In the genomic region with DNA sequence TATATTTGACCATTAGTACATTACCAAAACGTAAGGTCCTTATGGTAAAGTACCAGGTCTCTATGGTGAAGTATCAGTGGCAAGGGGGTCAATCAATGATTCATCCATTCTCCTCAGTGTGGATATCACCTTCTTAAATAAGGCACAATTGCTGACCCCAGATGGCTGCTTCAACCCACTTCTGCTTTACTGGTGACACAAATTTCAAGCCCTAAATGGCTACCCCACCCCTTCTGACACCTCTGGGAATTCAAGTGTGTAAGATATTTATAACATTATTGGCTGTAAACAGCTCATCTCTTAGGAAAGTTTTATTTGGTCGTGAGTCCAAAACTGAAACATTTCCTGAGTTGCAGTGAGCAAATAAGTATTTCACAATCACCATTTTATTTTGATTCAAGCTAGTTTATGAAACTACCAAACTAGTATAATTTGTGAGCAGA, we compare ENCODE assay signal across 8 cellular contexts. TPM values are rescaled to one million over a fixed set of nuclear protein-coding genes. Genes with fewer than 3 reads are reported as not detected.
DNase-seq lines count a peak whose midpoint lies in the region; ATAC-seq and TF ChIP-seq lines count a peak whose summit lies in the region.

No MANE protein-coding gene starts in this region.

- H3K9ac ChIP-seq in liver (ENCODE audit: low read depth in 1 of 2, low read length in 2 of 2) (peak overlapping the region in 1 of 2 donors; percentile 8), endodermal cell (ENCODE audit: extremely low read depth, low read length, poor library complexity, severe bottlenecking) (no peak overlapping the region)

- H3K27me3 ChIP-seq in liver (ENCODE audit: control insufficient read depth in 4 of 4, insufficient read depth in 4 of 4, low read length in 3 of 4) (no peaks in the 10 kb centered on the region), endodermal cell (ENCODE audit: control insufficient read depth, insufficient read depth, low read length, poor library complexity, severe bottlenecking) (no peaks in the 10 kb centered on the region)

- no peaks in the 10 kb centered on the region for H3K9me3 ChIP-seq in liver (ENCODE audit: control insufficient read depth in 4 of 4, low read length in 3 of 4)
- H3K9me3 ChIP-seq in endodermal cell (ENCODE audit: control insufficient read depth, low read length): peaks cover 24% of the 10 kb centered on the region

- no peak overlapping the region for H3K4me3 Mint-ChIP-seq in activated CD4-positive, alpha-beta T cell treated with anti-CD3 and anti-CD28 coated beads for 36 hours
- no peak overlapping the region for H3K4me3 Mint-ChIP-seq in endodermal cell

- peaks cover 7 to 55% (median 40%) of the 10 kb centered on the region in 4 donors for H3K4me1 ChIP-seq in liver (ENCODE audit: control insufficient read depth in 4 of 4, insufficient read depth in 4 of 4, low read length in 3 of 4)
- H3K4me1 ChIP-seq in endodermal cell (ENCODE audit: control insufficient read depth, insufficient read depth, low read length): peaks cover 4% of the 10 kb centered on the region

- H3K27ac ChIP-seq in liver (ENCODE audit: low read depth in 1 of 2, low read length in 2 of 2) (peak overlapping the region; percentile 88 to 90), endodermal cell (ENCODE audit: low read depth, low read length) (no peak overlapping the region)

- DNase-seq in GM13977 (ENCODE audit: low spot score) (peak; percentile 38), SIG-M5 (lab: John Stamatoyannopoulos, UW) (peak; percentile 28), endodermal cell (no peak), posterior cingulate gyrus (no peak), putamen (ENCODE audit: low spot score) (no peak)
- no peak for DNase-seq in activated CD4-positive, alpha-beta T cell treated with anti-CD3 and anti-CD28 coated beads for 36 hours

- no peak for TF ChIP-seq CTCF in GM13977 (IDR thresholded peaks at IDR 0.05; ENCODE audit: extremely low read depth, insufficient read depth, missing control alignments)
- TF ChIP-seq CTCF in liver (IDR thresholded peaks at IDR 0.05; ENCODE audit: low read depth, low read length, missing input control): no peak
- no peak for TF ChIP-seq CTCF in endodermal cell (conservative IDR thresholded peaks at IDR 0.05)

- CTCF ChIA-PET in activated CD4-positive, alpha-beta T cell treated with anti-CD3 and anti-CD28 coated beads for 36 hours (lab: Charles Lee): interaction anchor here (0.7 to 3.2 kb wide), 39 partner anchors 9 to 274 kb away, joined by 3 to 32 read pairs (median 5); partner anchors contain the start of gene ELF1

- intact Hi-C loops in activated CD4-positive, alpha-beta T cell treated with anti-CD3 and anti-CD28 coated beads for 36 hours (cut with DNase I, micrococcal nuclease): no loop called here
- intact Hi-C loops in posterior cingulate gyrus (cut with DNase I): no loop called here

- TF ChIP-seq RAD21 in liver (IDR thresholded peaks at IDR 0.05): peak; percentile 18 to 38

- H3K27me3 Mint-ChIP-seq in activated CD4-positive, alpha-beta T cell treated with anti-CD3 and anti-CD28 coated beads for 36 hours: no peaks in the 10 kb centered on the region
- no peaks in the 10 kb centered on the region for H3K27me3 Mint-ChIP-seq in endodermal cell (ENCODE audit: insufficient read depth)

- H3K4me3 ChIP-seq in liver (ENCODE audit: low read depth in 1 of 3, low read length in 3 of 3) (no peak overlapping the region), endodermal cell (ENCODE audit: low read length) (no peak overlapping the region)

- peaks cover 10% of the 10 kb centered on the region for H3K36me3 Mint-ChIP-seq in activated CD4-positive, alpha-beta T cell treated with anti-CD3 and anti-CD28 coated beads for 36 hours (ENCODE audit: low read depth)
- H3K36me3 Mint-ChIP-seq in endodermal cell (ENCODE audit: low read depth): peaks cover 27% of the 10 kb centered on the region

- no peaks in the 10 kb centered on the region for H3K9me3 Mint-ChIP-seq in activated CD4-positive, alpha-beta T cell treated with anti-CD3 and anti-CD28 coated beads for 36 hours (ENCODE audit: low read depth)
- H3K9me3 Mint-ChIP-seq in endodermal cell: peaks cover 16% of the 10 kb centered on the region

- peaks cover 67% of the 10 kb centered on the region for H3K4me1 Mint-ChIP-seq in activated CD4-positive, alpha-beta T cell treated with anti-CD3 and anti-CD28 coated beads for 36 hours
- peaks cover 19% of the 10 kb centered on the region for H3K4me1 Mint-ChIP-seq in endodermal cell

- 17% methylated on average over 2 of the region's 2 CpGs for WGBS in liver
- 93 to 100% methylated on average over 1 to 2 of the region's 2 CpGs for WGBS in endodermal cell (ENCODE audit: insufficient coverage in 1 of 2, insufficient read length in 1 of 2), 2 experiments

- in situ Hi-C loops in GM13977 (cut with MboI; ENCODE audit: low pct_unique_long_range_greater_than_20kb, low sequenced_read_pairs, unreplicated experiment): no loop called here

- no peak overlapping the region for H3K27ac Mint-ChIP-seq in activated CD4-positive, alpha-beta T cell treated with anti-CD3 and anti-CD28 coated beads for 36 hours
- H3K27ac Mint-ChIP-seq in endodermal cell: no peak overlapping the region

- H3K36me3 ChIP-seq in liver (ENCODE audit: control insufficient read depth in 4 of 4, insufficient read depth in 3 of 4, low read depth in 1 of 4, low read length in 3 of 4): no peaks in the 10 kb centered on the region
- H3K36me3 ChIP-seq in endodermal cell (ENCODE audit: control insufficient read depth, insufficient read depth, low read length): peaks cover 22% of the 10 kb centered on the region

- POLR2A ChIA-PET in activated CD4-positive, alpha-beta T cell treated with anti-CD3 and anti-CD28 coated beads for 36 hours (lab: Charles Lee): interaction anchor here (0.7 kb wide), 1 partner anchor 139 kb away, joined by 5 read pairs; no protein-coding TSS in a partner anchor

- peak; percentile 51 for ATAC-seq in HG02870 (IDR thresholded peaks at IDR 0.05; ENCODE audit: unreplicated experiment)
- no peak for ATAC-seq in activated CD4-positive, alpha-beta T cell treated with anti-CD3 and anti-CD28 coated beads for 36 hours

TF ChIP-seq in liver, 16 proteins besides CTCF, POLR2A, EP300 and RAD21 (continues in another document):
- no peak for TF ChIP-seq ZBTB33 (IDR thresholded peaks at IDR 0.05)
- peak in 1 of 2 donors; percentile 15 for TF ChIP-seq JUND (IDR thresholded peaks at IDR 0.05)
- TF ChIP-seq FOXA2 (IDR thresholded peaks at IDR 0.05): peak; percentile 24
- no peak for TF ChIP-seq TAF1 (conservative IDR thresholded peaks at IDR 0.05)
- peak in 1 of 2 donors; percentile 44 for TF ChIP-seq RXRA (IDR thresholded peaks at IDR 0.05)
- peak; percentile 26 for TF ChIP-seq YY1 (IDR thresholded peaks at IDR 0.05)
- TF ChIP-seq, protein P1, sequence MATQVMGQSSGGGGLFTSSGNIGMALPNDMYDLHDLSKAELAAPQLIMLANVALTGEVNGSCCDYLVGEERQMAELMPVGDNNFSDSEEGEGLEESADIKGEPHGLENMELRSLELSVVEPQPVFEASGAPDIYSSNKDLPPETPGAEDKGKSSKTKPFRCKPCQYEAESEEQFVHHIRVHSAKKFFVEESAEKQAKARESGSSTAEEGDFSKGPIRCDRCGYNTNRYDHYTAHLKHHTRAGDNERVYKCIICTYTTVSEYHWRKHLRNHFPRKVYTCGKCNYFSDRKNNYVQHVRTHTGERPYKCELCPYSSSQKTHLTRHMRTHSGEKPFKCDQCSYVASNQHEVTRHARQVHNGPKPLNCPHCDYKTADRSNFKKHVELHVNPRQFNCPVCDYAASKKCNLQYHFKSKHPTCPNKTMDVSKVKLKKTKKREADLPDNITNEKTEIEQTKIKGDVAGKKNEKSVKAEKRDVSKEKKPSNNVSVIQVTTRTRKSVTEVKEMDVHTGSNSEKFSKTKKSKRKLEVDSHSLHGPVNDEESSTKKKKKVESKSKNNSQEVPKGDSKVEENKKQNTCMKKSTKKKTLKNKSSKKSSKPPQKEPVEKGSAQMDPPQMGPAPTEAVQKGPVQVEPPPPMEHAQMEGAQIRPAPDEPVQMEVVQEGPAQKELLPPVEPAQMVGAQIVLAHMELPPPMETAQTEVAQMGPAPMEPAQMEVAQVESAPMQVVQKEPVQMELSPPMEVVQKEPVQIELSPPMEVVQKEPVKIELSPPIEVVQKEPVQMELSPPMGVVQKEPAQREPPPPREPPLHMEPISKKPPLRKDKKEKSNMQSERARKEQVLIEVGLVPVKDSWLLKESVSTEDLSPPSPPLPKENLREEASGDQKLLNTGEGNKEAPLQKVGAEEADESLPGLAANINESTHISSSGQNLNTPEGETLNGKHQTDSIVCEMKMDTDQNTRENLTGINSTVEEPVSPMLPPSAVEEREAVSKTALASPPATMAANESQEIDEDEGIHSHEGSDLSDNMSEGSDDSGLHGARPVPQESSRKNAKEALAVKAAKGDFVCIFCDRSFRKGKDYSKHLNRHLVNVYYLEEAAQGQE (IDR thresholded peaks at IDR 0.05): no peak
- TF ChIP-seq, protein P2, sequence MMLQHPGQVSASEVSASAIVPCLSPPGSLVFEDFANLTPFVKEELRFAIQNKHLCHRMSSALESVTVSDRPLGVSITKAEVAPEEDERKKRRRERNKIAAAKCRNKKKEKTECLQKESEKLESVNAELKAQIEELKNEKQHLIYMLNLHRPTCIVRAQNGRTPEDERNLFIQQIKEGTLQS (IDR thresholded peaks at IDR 0.05): no peak
- peak; percentile 39 for TF ChIP-seq SP1 (IDR thresholded peaks at IDR 0.05)

RNA-seq across cellular contexts. Expression of gene WBP4, which starts 7.9 kb away (rescaled TPM):
- total RNA-seq in liver (1 to 10 TPM; 4.9 to 6.8 TPM), endodermal cell (10 to 100 TPM in 1 of 2 donors, 1 to 10 TPM in 1; 8.9 to 15.2 TPM)
- polyA plus RNA-seq in liver: 1 to 10 TPM; 3.9 to 6.0 TPM
- total RNA-seq in activated CD4-positive, alpha-beta T cell treated with anti-CD3 and anti-CD28 coated beads for 36 hours: 10 to 100 TPM; 13.3 to 16.2 TPM
- polyA plus RNA-seq in endodermal cell (2013, experiment 1 of 2): 22.9 TPM
- polyA plus RNA-seq in endodermal cell (2013, experiment 2 of 2): 20.9 TPM

RNA-seq across cellular contexts. Expression of gene ELF1, which starts 34.3 kb away (rescaled TPM):
- 10 to 100 TPM; 36.3 to 57.2 TPM for total RNA-seq in liver
- 10 to 100 TPM; 15.3 to 16.6 TPM for polyA plus RNA-seq in liver
- total RNA-seq in activated CD4-positive, alpha-beta T cell treated with anti-CD3 and anti-CD28 coated beads for 36 hours: 10 to 100 TPM; 75.2 to 87.0 TPM
- total RNA-seq in endodermal cell: 10 to 100 TPM; 36.0 to 44.1 TPM
- 21.2 TPM for polyA plus RNA-seq in endodermal cell (2013, experiment 1 of 2)
- polyA plus RNA-seq in endodermal cell (2013, experiment 2 of 2): 20.6 TPM

Comparison
In these comparisons a context has a peak if more than half of its experiments do, and no peak if none do; other contexts are left out.
1. DNase-seq: peak in GM13977 (single experiment) and SIG-M5 (single experiment); none in activated CD4-positive, alpha-beta T cell treated with anti-CD3 and anti-CD28 coated beads for 36 hours (single experiment), endodermal cell (single experiment), posterior cingulate gyrus (0 of 10) and putamen (single experiment).